ENCODE assay signal across 8 cellular contexts in the genomic region with DNA sequence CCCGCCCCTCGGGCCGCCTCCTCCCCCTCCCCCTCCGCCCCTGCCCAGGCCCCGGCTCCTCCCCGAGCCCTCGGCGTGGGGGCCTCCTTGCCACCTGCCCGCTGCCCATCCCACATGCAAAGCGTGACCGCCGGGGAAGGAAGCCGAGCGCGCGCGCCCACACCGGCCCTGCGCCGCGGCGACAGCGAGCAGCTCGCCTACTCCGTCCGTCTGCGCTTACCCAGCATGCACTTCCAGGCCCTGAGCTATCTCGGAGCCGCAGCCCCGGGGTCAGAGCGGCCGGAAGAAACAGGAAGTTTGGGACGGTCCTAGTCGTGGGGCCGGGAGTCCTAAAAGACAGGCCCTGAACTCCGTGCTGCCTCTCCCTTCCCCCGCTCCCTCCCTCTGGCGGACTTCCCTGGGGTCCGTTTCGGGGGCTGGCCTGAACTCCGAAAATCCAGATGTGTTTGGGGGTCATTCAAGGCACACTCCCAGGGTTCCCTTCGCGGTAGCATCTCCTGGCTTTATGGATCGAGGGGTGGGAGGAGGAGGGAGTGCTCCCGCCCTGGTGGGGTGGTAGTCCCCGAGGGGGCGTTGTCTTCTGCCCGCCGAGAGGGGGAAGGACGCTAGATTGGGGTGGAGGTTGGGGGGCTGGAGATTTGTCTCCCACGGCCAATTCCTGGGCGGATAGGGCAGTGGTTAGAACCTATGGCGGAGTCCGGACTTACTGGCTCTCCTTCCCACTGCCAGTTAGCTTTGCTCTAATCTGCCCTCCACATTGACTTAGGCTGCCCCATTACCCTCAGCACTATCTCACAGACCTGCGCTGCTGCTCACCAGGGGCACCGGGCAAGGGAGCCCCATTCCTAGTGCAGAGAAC. TPM values are rescaled to one million over a fixed set of nuclear protein-coding genes. Genes with fewer than 3 reads are reported as not detected.
DNase-seq lines count a peak whose midpoint lies in the region; ATAC-seq and TF ChIP-seq lines count a peak whose summit lies in the region.

No MANE protein-coding gene starts in this region.

- peak in 1 of 7 experiments; percentile 3 for DNase-seq in CD8-positive, alpha-beta T cell
- DNase-seq in NOMO-1 treated with DMSO at 0.1 percent for 48 hours (lab: John Stamatoyannopoulos, UW; ENCODE audit: unreplicated experiment) (peak; percentile 84), heart right ventricle (peak; percentile 62 to 67), prostate gland (ENCODE audit: low spot score) (no peak), NCI-H1048 (lab: John Stamatoyannopoulos, UW) (no peak)
- peak; percentile 42 for DNase-seq in activated naive CD4-positive, alpha-beta T cell treated with anti-CD3 and anti-CD28 coated beads for 36 hours

- H3K9me3 Mint-ChIP-seq in CD8-positive, alpha-beta T cell: no peaks in the 10 kb centered on the region
- H3K9me3 Mint-ChIP-seq in activated naive CD4-positive, alpha-beta T cell treated with anti-CD3 and anti-CD28 coated beads for 36 hours: no peaks in the 10 kb centered on the region

- POLR2A ChIA-PET in CD8-positive, alpha-beta T cell (lab: Charles Lee): no interaction called here

- no peaks in the 10 kb centered on the region for H3K36me3 ChIP-seq in CD8-positive, alpha-beta T cell (ENCODE audit: insufficient read depth, low read length)
- H3K36me3 ChIP-seq in heart right ventricle (no peaks in the 10 kb centered on the region), prostate gland (no peaks in the 10 kb centered on the region)

- no peaks in the 10 kb centered on the region for H3K36me3 Mint-ChIP-seq in CD8-positive, alpha-beta T cell
- H3K36me3 Mint-ChIP-seq in activated naive CD4-positive, alpha-beta T cell treated with anti-CD3 and anti-CD28 coated beads for 36 hours (ENCODE audit: low read depth): no peaks in the 10 kb centered on the region

- TF ChIP-seq CTCF in CD8-positive, alpha-beta T cell (IDR thresholded peaks at IDR 0.05): no peak
- TF ChIP-seq CTCF in heart right ventricle (IDR thresholded peaks at IDR 0.05) (no peak), prostate gland (IDR thresholded peaks at IDR 0.05) (no peak)

- peak overlapping the region; percentile 69 for H3K4me3 Mint-ChIP-seq in CD8-positive, alpha-beta T cell
- H3K4me3 Mint-ChIP-seq in activated naive CD4-positive, alpha-beta T cell treated with anti-CD3 and anti-CD28 coated beads for 36 hours: peak overlapping the region; percentile 60

- H3K9me3 ChIP-seq in CD8-positive, alpha-beta T cell (ENCODE audit: low read length): no peaks in the 10 kb centered on the region
- H3K9me3 ChIP-seq in heart right ventricle: no peaks in the 10 kb centered on the region
- no peaks in the 10 kb centered on the region for H3K9me3 ChIP-seq in prostate gland

- peak overlapping the region; percentile 23 for H3K27ac ChIP-seq in CD8-positive, alpha-beta T cell (ENCODE audit: low read depth, low read length)
- H3K27ac ChIP-seq in heart right ventricle: peak overlapping the region in 9 of 10 donors; percentile 19 to 86 (median 60)
- H3K27ac ChIP-seq in prostate gland: no peak overlapping the region

- H3K27ac Mint-ChIP-seq in CD8-positive, alpha-beta T cell: peak overlapping the region; percentile 55
- H3K27ac Mint-ChIP-seq in activated naive CD4-positive, alpha-beta T cell treated with anti-CD3 and anti-CD28 coated beads for 36 hours: no peak overlapping the region

- H3K4me3 ChIP-seq in CD8-positive, alpha-beta T cell (ENCODE audit: low read depth, low read length): peak overlapping the region; percentile 43
- H3K4me3 ChIP-seq in heart right ventricle (peak overlapping the region; percentile 32 to 54 (median 48)), prostate gland (peak overlapping the region; percentile 23 to 30)

- no peaks in the 10 kb centered on the region for H3K27me3 Mint-ChIP-seq in CD8-positive, alpha-beta T cell (ENCODE audit: low read depth)
- peaks cover 2% of the 10 kb centered on the region for H3K27me3 Mint-ChIP-seq in activated naive CD4-positive, alpha-beta T cell treated with anti-CD3 and anti-CD28 coated beads for 36 hours (ENCODE audit: low read depth)

- peaks cover 37% of the 10 kb centered on the region for H3K4me1 Mint-ChIP-seq in CD8-positive, alpha-beta T cell (ENCODE audit: low read depth)
- H3K4me1 Mint-ChIP-seq in activated naive CD4-positive, alpha-beta T cell treated with anti-CD3 and anti-CD28 coated beads for 36 hours (ENCODE audit: low read depth): peaks cover 15% of the 10 kb centered on the region

- H3K27me3 ChIP-seq in CD8-positive, alpha-beta T cell (ENCODE audit: insufficient read depth, low read length): no peaks in the 10 kb centered on the region
- H3K27me3 ChIP-seq in heart right ventricle (peaks cover 0 to 6% (median 0%) of the 10 kb centered on the region in 7 donors), prostate gland (replicated peaks; ENCODE audit: insufficient read depth) (no peaks in the 10 kb centered on the region)

- TF ChIP-seq POLR2A in prostate gland (IDR thresholded peaks at IDR 0.05): no peak

- intact Hi-C loops in CD8-positive, alpha-beta T cell (cut with DNase I, micrococcal nuclease): loop anchor here in 1 of 2 experiments (1.0 kb wide), 1 partner anchor 23 kb away; no protein-coding TSS in a partner anchor
- intact Hi-C loops in activated naive CD4-positive, alpha-beta T cell treated with anti-CD3 and anti-CD28 coated beads for 36 hours (cut with micrococcal nuclease): no loop called here
- intact Hi-C loops in heart right ventricle (cut with DNase I): no loop called here
- intact Hi-C loops in prostate gland (cut with DNase I): no loop called here

- peaks cover 21% of the 10 kb centered on the region for H3K4me1 ChIP-seq in CD8-positive, alpha-beta T cell (ENCODE audit: insufficient read depth, low read length)
- H3K4me1 ChIP-seq in heart right ventricle (peaks cover 0 to 17% (median 0%) of the 10 kb centered on the region in 9 donors), prostate gland (replicated peaks) (no peaks in the 10 kb centered on the region)

- 8 to 11% methylated on average over 32 to 48 of the region's 56 CpGs for WGBS in heart right ventricle, 2 donors
- 28% methylated on average over 15 of the region's 56 CpGs for WGBS in prostate gland

- peak; percentile 12 for ATAC-seq in CD8-positive, alpha-beta T cell
- peak; percentile 62 for ATAC-seq in GM19023 (IDR thresholded peaks at IDR 0.05; ENCODE audit: unreplicated experiment)
- ATAC-seq in HG03108 (IDR thresholded peaks at IDR 0.05; ENCODE audit: unreplicated experiment): peak; percentile 62
- ATAC-seq in heart right ventricle: peak; percentile 79 to 93 (median 84)

- CTCF ChIA-PET in CD8-positive, alpha-beta T cell (lab: Charles Lee): no interaction called here
- CTCF ChIA-PET in activated naive CD4-positive, alpha-beta T cell treated with anti-CD3 and anti-CD28 coated beads for 36 hours (lab: Charles Lee): no interaction called here

RNA-seq across cellular contexts. Expression of a gene that starts 25.0 kb away (rescaled TPM):
- total RNA-seq in CD8-positive, alpha-beta T cell: 1 to 10 TPM; 2.1 to 2.4 TPM
- total RNA-seq in activated naive CD4-positive, alpha-beta T cell treated with anti-CD3 and anti-CD28 coated beads for 36 hours: 1 to 10 TPM; 3.6 to 4.1 TPM
- total RNA-seq in heart right ventricle: 10 to 100 TPM in 1 of 10 donors, 1 to 10 TPM in 9; 4.9 to 12.8 (median 8.3) TPM
- polyA plus RNA-seq in heart right ventricle: 1 to 10 TPM; 2.1 to 3.1 TPM
- 10 to 100 TPM in 1 of 2 donors, 1 to 10 TPM in 1; 4.4 to 25.2 TPM for total RNA-seq in prostate gland

RNA-seq across cellular contexts. Expression of a gene that starts 51.5 kb away (rescaled TPM):
- 10 to 100 TPM; 10.1 to 10.3 TPM for total RNA-seq in CD8-positive, alpha-beta T cell
- 10 to 100 TPM; 21.5 to 22.6 TPM for total RNA-seq in activated naive CD4-positive, alpha-beta T cell treated with anti-CD3 and anti-CD28 coated beads for 36 hours
- total RNA-seq in heart right ventricle: 10 to 100 TPM in 2 of 10 donors, 1 to 10 TPM in 8; 7.4 to 12.6 (median 9.6) TPM
- polyA plus RNA-seq in heart right ventricle: 10 to 100 TPM in 1 of 2 donors, 1 to 10 TPM in 1; 6.7 to 10.2 TPM
- 10 to 100 TPM in 1 of 2 donors, 1 to 10 TPM in 1; 8.2 to 11.3 TPM for total RNA-seq in prostate gland

Comparison
In these comparisons a context has a peak if more than half of its experiments do, and no peak if none do; other contexts are left out.
1. ATAC-seq: peak in every context shown above with its lines; median percentile 84 in heart right ventricle; 62 in GM19023; 62 in HG03108; 12 in CD8-positive, alpha-beta T cell.
2. DNase-seq: peak in NOMO-1 treated with DMSO at 0.1 percent for 48 hours (single experiment), activated naive CD4-positive, alpha-beta T cell treated with anti-CD3 and anti-CD28 coated beads for 36 hours (single experiment) and heart right ventricle (2 of 2); none in prostate gland (single experiment) and NCI-H1048 (single experiment).
3. H3K27ac ChIP-seq: peak in CD8-positive, alpha-beta T cell (single experiment) and heart right ventricle (9 of 10); none in prostate gland (0 of 2).
4. Peak in every context shown above with its lines, with median percentiles within 50 percentile points of each other: H3K4me3 ChIP-seq.